Comparison of ENCODE assay signal across 14 cellular contexts in genomic region chr12:4322789-4323188, GRCh38. TPM values are rescaled to one million over a fixed set of nuclear protein-coding genes. Genes with fewer than 3 reads are reported as not detected.
A peak's percentile ranks its signal among the peaks of the same experiment; 100 is the strongest.
DNase-seq lines count a peak whose midpoint lies in the region; ATAC-seq and TF ChIP-seq lines count a peak whose summit lies in the region.
"Had no signal": no experiment of that assay in that cellular context is flagged by ENCODE, and none has a peak within 500 bp of the region (broad histone marks: within the 10 kb centered on the region; RNA-seq: fewer than 3 reads in every experiment).

No MANE protein-coding gene starts in this region.

- intact Hi-C loops in upper lobe of right lung (cut with DNase I): no loop called here

- no peak for ATAC-seq in stimulated activated naive CD8-positive, alpha-beta T cell treated with anti-CD3 and anti-CD28 coated beads, Interleukin-15, Interleukin-2, amounts not matched to agents 100 U/mL and 50 U/mL, for 24 hours
- no peak for ATAC-seq in T-cell (replicated peaks in 1 of 4)
- ATAC-seq in upper lobe of right lung: no peak
- ATAC-seq in GM21367 (IDR thresholded peaks at IDR 0.05; ENCODE audit: unreplicated experiment): no peak
- ATAC-seq in HG03469 (IDR thresholded peaks at IDR 0.05; ENCODE audit: unreplicated experiment): no peak
- ATAC-seq in HG02884 (IDR thresholded peaks at IDR 0.05; ENCODE audit: unreplicated experiment): no peak
- ATAC-seq: left lobe of liver, right cardiac atrium, Right ventricle myocardium inferior had no signal

- DNase-seq in stimulated activated naive CD8-positive, alpha-beta T cell treated with anti-CD3 and anti-CD28 coated beads, Interleukin-15, Interleukin-2, amounts not matched to agents 100 U/mL and 50 U/mL, for 24 hours: no peak
- no peak for DNase-seq in T-cell
- DNase-seq in glutamatergic neuron: no peak
- no peak for DNase-seq in upper lobe of right lung
- DNase-seq: foreskin fibroblast, NCI-H146, right cardiac atrium had no signal

- H3K27me3 ChIP-seq in upper lobe of right lung: no peaks in the 10 kb centered on the region
- H3K27me3 ChIP-seq: cardiac muscle cell had no signal

- peak overlapping the region; percentile 27 for H3K4me3 Mint-ChIP-seq in stimulated activated naive CD8-positive, alpha-beta T cell treated with anti-CD3 and anti-CD28 coated beads, Interleukin-15, Interleukin-2, amounts not matched to agents 100 ng/mL and 50 ng/mL, for 24 hours
- peak overlapping the region; percentile 4 to 92 (median 82) for H3K4me3 Mint-ChIP-seq in T-cell
- H3K4me3 Mint-ChIP-seq in glutamatergic neuron (ENCODE audit: unreplicated experiment): peak overlapping the region; percentile 22

- H3K4me1 ChIP-seq in upper lobe of right lung: peaks cover 13% of the 10 kb centered on the region

- no peaks in the 10 kb centered on the region for H3K27me3 Mint-ChIP-seq in stimulated activated naive CD8-positive, alpha-beta T cell treated with anti-CD3 and anti-CD28 coated beads, Interleukin-15, Interleukin-2, amounts not matched to agents 100 ng/mL and 50 ng/mL, for 24 hours
- H3K27me3 Mint-ChIP-seq in T-cell (no peaks in the 10 kb centered on the region), glutamatergic neuron (ENCODE audit: unreplicated experiment) (peaks cover 7% of the 10 kb centered on the region)

- no peaks in the 10 kb centered on the region for H3K36me3 ChIP-seq in upper lobe of right lung
- H3K36me3 ChIP-seq: cardiac muscle cell had no signal

- no peaks in the 10 kb centered on the region for H3K9me3 ChIP-seq in upper lobe of right lung

- H3K27ac Mint-ChIP-seq in stimulated activated naive CD8-positive, alpha-beta T cell treated with anti-CD3 and anti-CD28 coated beads, Interleukin-15, Interleukin-2, amounts not matched to agents 100 ng/mL and 50 ng/mL, for 24 hours: no peak overlapping the region
- H3K27ac Mint-ChIP-seq in T-cell: peak overlapping the region in 1 of 2 donors; percentile 24
- no peak overlapping the region for H3K27ac Mint-ChIP-seq in glutamatergic neuron (ENCODE audit: unreplicated experiment)

- POLR2A ChIA-PET in T-cell (lab: Charles Lee): interaction anchor here in 1 of 2 donors (0.6 to 0.7 kb wide), 3 partner anchors 12 to 447 kb away, joined by 3 to 8 read pairs (median 7); no protein-coding TSS in a partner anchor

- peak overlapping the region; percentile 83 for H3K4me3 ChIP-seq in upper lobe of right lung

- TF ChIP-seq CTCF in glutamatergic neuron (IDR thresholded peaks at IDR 0.05; ENCODE audit: partially characterized antibody, unreplicated experiment): no peak
- no peak for TF ChIP-seq CTCF in upper lobe of right lung (IDR thresholded peaks at IDR 0.05)

- CTCF ChIA-PET in T-cell (lab: Charles Lee): interaction anchor here in 1 of 2 donors (0.7 to 1.8 kb wide), 2 partner anchors 46 to 522 kb away, joined by 5 to 6 read pairs; no protein-coding TSS in a partner anchor

- H3K27ac ChIP-seq in upper lobe of right lung: no peak overlapping the region
- H3K27ac ChIP-seq: cardiac muscle cell had no signal

- peaks cover 43% of the 10 kb centered on the region for H3K4me1 Mint-ChIP-seq in stimulated activated naive CD8-positive, alpha-beta T cell treated with anti-CD3 and anti-CD28 coated beads, Interleukin-15, Interleukin-2, amounts not matched to agents 100 ng/mL and 50 ng/mL, for 24 hours (ENCODE audit: low read depth)
- H3K4me1 Mint-ChIP-seq in T-cell (peaks cover 46 to 47% (median 46%) of the 10 kb centered on the region in 3 donors), glutamatergic neuron (ENCODE audit: low read depth, unreplicated experiment) (peaks cover 2% of the 10 kb centered on the region)

- H3K36me3 Mint-ChIP-seq in stimulated activated naive CD8-positive, alpha-beta T cell treated with anti-CD3 and anti-CD28 coated beads, Interleukin-15, Interleukin-2, amounts not matched to agents 100 ng/mL and 50 ng/mL, for 24 hours (ENCODE audit: low read depth): peaks cover 11% of the 10 kb centered on the region
- H3K36me3 Mint-ChIP-seq in T-cell (peaks cover 3% of the 10 kb centered on the region), glutamatergic neuron (ENCODE audit: unreplicated experiment) (no peaks in the 10 kb centered on the region)

- H3K9me3 Mint-ChIP-seq in stimulated activated naive CD8-positive, alpha-beta T cell treated with anti-CD3 and anti-CD28 coated beads, Interleukin-15, Interleukin-2, amounts not matched to agents 100 ng/mL and 50 ng/mL, for 24 hours: no peaks in the 10 kb centered on the region
- H3K9me3 Mint-ChIP-seq in T-cell (no peaks in the 10 kb centered on the region), glutamatergic neuron (ENCODE audit: unreplicated experiment) (peaks cover 3% of the 10 kb centered on the region)

RNA-seq across cellular contexts. Expression of gene TIGAR, which starts 1.8 kb away (rescaled TPM):
- total RNA-seq in T-cell (10 to 100 TPM in 1 of 5 donors, 1 to 10 TPM in 4; 6.7 to 11.4 (median 7.5) TPM), glutamatergic neuron (ENCODE audit: unreplicated experiment) (20.7 TPM), upper lobe of right lung (20.0 TPM)

RNA-seq across cellular contexts. Expression of gene CCND2, which starts 49.2 kb away (rescaled TPM):
- 100 to 1,000 TPM; 148 to 218 (median 172) TPM for total RNA-seq in T-cell
- total RNA-seq in glutamatergic neuron (ENCODE audit: unreplicated experiment): 98.0 TPM
- 94.2 TPM for total RNA-seq in upper lobe of right lung

RNA-seq across cellular contexts. Expression of gene FGF23, which starts 56.7 kb away (rescaled TPM):
- total RNA-seq in T-cell (not detected), glutamatergic neuron (ENCODE audit: unreplicated experiment) (not detected), upper lobe of right lung (not detected)
- total RNA-seq: Right ventricle myocardium inferior had no signal

Comparison
In these comparisons a context has a peak if more than half of its experiments do, and no peak if none do; other contexts are left out.
1. H3K4me3 Mint-ChIP-seq: peak in every context shown above with its lines; median percentile 82 in T-cell; 27 in stimulated activated naive CD8-positive, alpha-beta T cell treated with anti-CD3 and anti-CD28 coated beads, Interleukin-15, Interleukin-2, amounts not matched to agents 100 ng/mL and 50 ng/mL, for 24 hours; 22 in glutamatergic neuron.